ENCODE assay signal across 18 cellular contexts in genomic region chr15:38111070-38111469, GRCh38.
"Had no signal": no experiment of that assay in that cellular context is flagged by ENCODE, and none has a peak within 500 bp of the region (broad histone marks: within the 10 kb centered on the region; RNA-seq: fewer than 3 reads in every experiment).

No MANE protein-coding gene starts in this region.

- H3K27me3 Mint-ChIP-seq: progenitor cell of endocrine pancreas had no signal

- H3K36me3 ChIP-seq: heart left ventricle, pancreas had no signal

- H3K27ac Mint-ChIP-seq: naive B cell, nephron, progenitor cell of endocrine pancreas had no signal

- H3K4me1 ChIP-seq: pancreas had no signal

- DNase-seq: effector memory CD4-positive, alpha-beta T cell; heart left ventricle; hippocampal formation; left colon; left ventricle myocardium superior; mesendoderm; naive B cell; occipital lobe; pancreas; right cardiac atrium; small intestine; stimulated activated CD4-positive, alpha-beta T cell treated with anti-CD3 and anti-CD28 coated beads, Interleukin-12 subunit alpha, Interleukin-12 subunit beta, amount 100 ng/mL, for 4 hours; stimulated activated naive CD4-positive, alpha-beta T cell treated with Interleukin-2 at 50 U/mL for 16 hours; trophoblast cell had no signal

- H3K27ac ChIP-seq: heart left ventricle, pancreas had no signal

- H3K4me3 Mint-ChIP-seq: naive B cell, nephron had no signal

- H3K9me3 ChIP-seq: heart left ventricle, pancreas had no signal

- ATAC-seq: esophagus mucosa, heart left ventricle, left colon, left ventricle myocardium superior, pancreas, right cardiac atrium had no signal

- H3K4me3 ChIP-seq: heart left ventricle, lung, pancreas had no signal

- H3K36me3 Mint-ChIP-seq: naive B cell had no signal

- H3K4me1 Mint-ChIP-seq: nephron had no signal

- H3K9me3 Mint-ChIP-seq: nephron had no signal
